Comparison of ENCODE assay signal across 1 cellular context in the genomic region with DNA sequence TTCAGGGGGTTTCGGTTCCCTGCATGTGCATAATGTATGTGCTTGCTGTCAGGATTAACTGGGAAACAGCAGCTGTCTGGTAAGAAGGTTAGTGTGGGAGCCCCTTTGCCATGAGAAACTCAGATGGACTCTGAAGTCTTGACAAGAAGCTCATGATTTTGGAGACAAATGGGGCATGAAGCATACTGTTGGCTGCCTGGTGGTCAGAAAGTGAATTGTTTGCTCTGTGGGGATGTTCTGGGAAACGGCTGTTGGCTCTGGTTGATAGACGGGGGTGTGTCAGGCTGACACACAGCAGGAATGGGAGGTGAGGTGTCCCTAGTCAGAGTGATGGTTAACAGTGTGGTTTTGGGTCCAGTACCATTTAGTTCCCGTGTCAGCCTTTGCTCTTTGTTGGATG.
TF ChIP-seq lines count a peak whose summit lies in the region.

No MANE protein-coding gene starts in this region.

TF ChIP-seq in GM23338, 12 proteins besides CTCF, POLR2A, EP300 and RAD21 (continued from another document):
- TF ChIP-seq, protein P1, sequence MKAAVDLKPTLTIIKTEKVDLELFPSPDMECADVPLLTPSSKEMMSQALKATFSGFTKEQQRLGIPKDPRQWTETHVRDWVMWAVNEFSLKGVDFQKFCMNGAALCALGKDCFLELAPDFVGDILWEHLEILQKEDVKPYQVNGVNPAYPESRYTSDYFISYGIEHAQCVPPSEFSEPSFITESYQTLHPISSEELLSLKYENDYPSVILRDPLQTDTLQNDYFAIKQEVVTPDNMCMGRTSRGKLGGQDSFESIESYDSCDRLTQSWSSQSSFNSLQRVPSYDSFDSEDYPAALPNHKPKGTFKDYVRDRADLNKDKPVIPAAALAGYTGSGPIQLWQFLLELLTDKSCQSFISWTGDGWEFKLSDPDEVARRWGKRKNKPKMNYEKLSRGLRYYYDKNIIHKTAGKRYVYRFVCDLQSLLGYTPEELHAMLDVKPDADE (IDR thresholded peaks at IDR 0.05): no peak
